ENCODE assay signal across 1 cellular context in the genomic region with DNA sequence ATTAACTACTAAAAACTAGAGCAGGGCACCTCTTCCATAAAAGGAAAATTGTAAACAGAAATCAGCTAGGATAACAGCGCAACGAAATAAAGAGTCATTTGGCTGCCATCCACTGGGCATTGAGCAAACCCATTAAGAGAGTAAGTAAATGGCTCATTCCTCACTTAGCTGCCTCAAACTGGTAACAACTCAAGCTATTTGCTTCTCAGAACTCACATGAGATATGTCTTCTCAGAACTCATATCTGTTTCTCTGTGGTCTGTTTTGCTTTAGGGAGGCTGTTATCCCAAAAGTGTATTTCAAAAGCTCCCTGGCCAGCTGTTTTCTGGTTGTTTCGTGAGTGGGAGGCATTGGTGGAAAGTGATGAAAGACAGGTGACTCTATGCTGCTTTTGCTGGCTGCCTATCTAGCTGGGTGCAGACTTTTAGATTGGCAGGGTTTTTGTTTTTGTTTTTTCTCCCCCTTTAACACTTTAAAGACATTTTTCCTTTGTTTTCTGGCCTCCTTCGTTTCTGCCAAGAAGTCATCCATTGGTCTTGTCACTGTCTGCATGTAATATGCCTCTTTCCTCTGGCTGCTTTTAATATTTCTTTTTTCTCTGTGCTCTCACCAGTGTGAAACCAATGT.
A peak's percentile ranks its signal among the peaks of the same experiment; 100 is the strongest.
TF ChIP-seq lines count a peak whose summit lies in the region.

No MANE protein-coding gene starts in this region.

TF ChIP-seq in K562, 482 proteins besides CTCF, POLR2A, EP300 and RAD21 (continued from another document and continues in another):
- TF ChIP-seq DMBX1 (CRISPR knock-in tag; IDR thresholded peaks at IDR 0.05; ENCODE audit: borderline replicate concordance) (peak; percentile 86), U2AF1 (optimal IDR thresholded peaks at IDR 0.05; ENCODE audit: low read depth, low read length) (no peak), GATA2 (CRISPR knock-in tag; IDR thresholded peaks at IDR 0.05) (peak; percentile 57; the same call in 1 of the 2 replicates), PHF21A (IDR thresholded peaks at IDR 0.05; ENCODE audit: borderline replicate concordance, low read depth) (no peak), RBM25 (IDR thresholded peaks at IDR 0.05; ENCODE audit: low read depth, low read length, severe bottlenecking) (no peak), SRSF7 (optimal IDR thresholded peaks at IDR 0.05; ENCODE audit: low read depth, low read length) (no peak), CHD1 (IDR thresholded peaks at IDR 0.05; ENCODE audit: low read length) (no peak), CBFA2T2 (conservative IDR thresholded peaks at IDR 0.05) (peak; percentile 92), ZNF79 (CRISPR knock-in tag; IDR thresholded peaks at IDR 0.05; ENCODE audit: low read depth) (no peak), KHSRP (IDR thresholded peaks at IDR 0.05) (no peak), GABPA (tag; conservative IDR thresholded peaks at IDR 0.05; ENCODE audit: low read depth) (no peak), PKNOX1 (IDR thresholded peaks at IDR 0.05) (peak; percentile 88), CHAMP1 (IDR thresholded peaks at IDR 0.05) (peak; percentile 99), PCBP1 (IDR thresholded peaks at IDR 0.05; ENCODE audit: low read depth, low read length, poor library complexity, severe bottlenecking) (no peak), KAT7 (CRISPR knock-in tag; IDR thresholded peaks at IDR 0.05; ENCODE audit: borderline replicate concordance) (0 out of 2 replicates have a peak, but pooled peaks have one; percentile 33), IRF9 (tag; IDR thresholded peaks at IDR 0.05) (no peak), FOXA3 (CRISPR knock-in tag; conservative IDR thresholded peaks at IDR 0.05 in 1 of 2, IDR thresholded peaks at IDR 0.05 in 1 of 2) (no peak), ZNF507 (tag; conservative IDR thresholded peaks at IDR 0.05) (no peak), CEBPB (tag; IDR thresholded peaks at IDR 0.05) (peak; percentile 93), ZNF766 (CRISPR knock-in tag; conservative IDR thresholded peaks at IDR 0.05) (peak; percentile 59; the same call in 1 of the 2 replicates), POLR2G (IDR thresholded peaks at IDR 0.05; ENCODE audit: low read depth, low read length) (no peak), AFF1 (IDR thresholded peaks at IDR 0.05; ENCODE audit: low read depth in 1 of 2, partially characterized antibody in 2 of 2) (peak; percentile 67 to 85), ZC3H11A (IDR thresholded peaks at IDR 0.05; ENCODE audit: low read depth, low read length) (no peak), KDM2B (CRISPR knock-in tag; IDR thresholded peaks at IDR 0.05) (no peak), MTF1 (CRISPR knock-in tag; IDR thresholded peaks at IDR 0.05; ENCODE audit: borderline replicate concordance) (no peak), BRD9 (IDR thresholded peaks at IDR 0.05; ENCODE audit: low read depth, partially characterized antibody) (peak; percentile 78), USF2 (CRISPR knock-in tag; IDR thresholded peaks at IDR 0.05) (no peak), BCOR (IDR thresholded peaks at IDR 0.05) (peak; percentile 74), TARDBP (IDR thresholded peaks at IDR 0.05) (no peak), GTF2F1 (IDR thresholded peaks at IDR 0.05; ENCODE audit: low read depth, low read length) (no peak), ETV1 (tag; conservative IDR thresholded peaks at IDR 0.05; ENCODE audit: low read depth) (no peak), SAFB (IDR thresholded peaks at IDR 0.05; ENCODE audit: borderline replicate concordance, low read depth, low read length) (no peak), NFIX (CRISPR knock-in tag; IDR thresholded peaks at IDR 0.05; ENCODE audit: low read depth) (no peak), SRSF1 (IDR thresholded peaks at IDR 0.05; ENCODE audit: low read depth, low read length) (no peak), ZBTB8A (IDR thresholded peaks at IDR 0.05; ENCODE audit: partially characterized antibody) (no peak), TRIM28 (IDR thresholded peaks at IDR 0.05) (0 out of 2 replicates have a peak, but pooled peaks have one; percentile 60), NELFE (IDR thresholded peaks at IDR 0.05; ENCODE audit: insufficient read depth, insufficient read length) (no peak)
- TF ChIP-seq, protein P1, sequence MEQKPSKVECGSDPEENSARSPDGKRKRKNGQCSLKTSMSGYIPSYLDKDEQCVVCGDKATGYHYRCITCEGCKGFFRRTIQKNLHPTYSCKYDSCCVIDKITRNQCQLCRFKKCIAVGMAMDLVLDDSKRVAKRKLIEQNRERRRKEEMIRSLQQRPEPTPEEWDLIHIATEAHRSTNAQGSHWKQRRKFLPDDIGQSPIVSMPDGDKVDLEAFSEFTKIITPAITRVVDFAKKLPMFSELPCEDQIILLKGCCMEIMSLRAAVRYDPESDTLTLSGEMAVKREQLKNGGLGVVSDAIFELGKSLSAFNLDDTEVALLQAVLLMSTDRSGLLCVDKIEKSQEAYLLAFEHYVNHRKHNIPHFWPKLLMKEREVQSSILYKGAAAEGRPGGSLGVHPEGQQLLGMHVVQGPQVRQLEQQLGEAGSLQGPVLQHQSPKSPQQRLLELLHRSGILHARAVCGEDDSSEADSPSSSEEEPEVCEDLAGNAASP (IDR thresholded peaks at IDR 0.05): no peak
- TF ChIP-seq, protein P2, sequence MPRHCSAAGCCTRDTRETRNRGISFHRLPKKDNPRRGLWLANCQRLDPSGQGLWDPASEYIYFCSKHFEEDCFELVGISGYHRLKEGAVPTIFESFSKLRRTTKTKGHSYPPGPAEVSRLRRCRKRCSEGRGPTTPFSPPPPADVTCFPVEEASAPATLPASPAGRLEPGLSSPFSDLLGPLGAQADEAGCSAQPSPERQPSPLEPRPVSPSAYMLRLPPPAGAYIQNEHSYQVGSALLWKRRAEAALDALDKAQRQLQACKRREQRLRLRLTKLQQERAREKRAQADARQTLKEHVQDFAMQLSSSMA (CRISPR knock-in tag; IDR thresholded peaks at IDR 0.05): no peak
- TF ChIP-seq, protein P3, sequence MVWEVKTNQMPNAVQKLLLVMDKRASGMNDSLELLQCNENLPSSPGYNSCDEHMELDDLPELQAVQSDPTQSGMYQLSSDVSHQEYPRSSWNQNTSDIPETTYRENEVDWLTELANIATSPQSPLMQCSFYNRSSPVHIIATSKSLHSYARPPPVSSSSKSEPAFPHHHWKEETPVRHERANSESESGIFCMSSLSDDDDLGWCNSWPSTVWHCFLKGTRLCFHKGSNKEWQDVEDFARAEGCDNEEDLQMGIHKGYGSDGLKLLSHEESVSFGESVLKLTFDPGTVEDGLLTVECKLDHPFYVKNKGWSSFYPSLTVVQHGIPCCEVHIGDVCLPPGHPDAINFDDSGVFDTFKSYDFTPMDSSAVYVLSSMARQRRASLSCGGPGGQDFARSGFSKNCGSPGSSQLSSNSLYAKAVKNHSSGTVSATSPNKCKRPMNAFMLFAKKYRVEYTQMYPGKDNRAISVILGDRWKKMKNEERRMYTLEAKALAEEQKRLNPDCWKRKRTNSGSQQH (CRISPR knock-in tag; IDR thresholded peaks at IDR 0.05): peak; percentile 62; the same call in 1 of the 2 replicates
- TF ChIP-seq, protein P4, sequence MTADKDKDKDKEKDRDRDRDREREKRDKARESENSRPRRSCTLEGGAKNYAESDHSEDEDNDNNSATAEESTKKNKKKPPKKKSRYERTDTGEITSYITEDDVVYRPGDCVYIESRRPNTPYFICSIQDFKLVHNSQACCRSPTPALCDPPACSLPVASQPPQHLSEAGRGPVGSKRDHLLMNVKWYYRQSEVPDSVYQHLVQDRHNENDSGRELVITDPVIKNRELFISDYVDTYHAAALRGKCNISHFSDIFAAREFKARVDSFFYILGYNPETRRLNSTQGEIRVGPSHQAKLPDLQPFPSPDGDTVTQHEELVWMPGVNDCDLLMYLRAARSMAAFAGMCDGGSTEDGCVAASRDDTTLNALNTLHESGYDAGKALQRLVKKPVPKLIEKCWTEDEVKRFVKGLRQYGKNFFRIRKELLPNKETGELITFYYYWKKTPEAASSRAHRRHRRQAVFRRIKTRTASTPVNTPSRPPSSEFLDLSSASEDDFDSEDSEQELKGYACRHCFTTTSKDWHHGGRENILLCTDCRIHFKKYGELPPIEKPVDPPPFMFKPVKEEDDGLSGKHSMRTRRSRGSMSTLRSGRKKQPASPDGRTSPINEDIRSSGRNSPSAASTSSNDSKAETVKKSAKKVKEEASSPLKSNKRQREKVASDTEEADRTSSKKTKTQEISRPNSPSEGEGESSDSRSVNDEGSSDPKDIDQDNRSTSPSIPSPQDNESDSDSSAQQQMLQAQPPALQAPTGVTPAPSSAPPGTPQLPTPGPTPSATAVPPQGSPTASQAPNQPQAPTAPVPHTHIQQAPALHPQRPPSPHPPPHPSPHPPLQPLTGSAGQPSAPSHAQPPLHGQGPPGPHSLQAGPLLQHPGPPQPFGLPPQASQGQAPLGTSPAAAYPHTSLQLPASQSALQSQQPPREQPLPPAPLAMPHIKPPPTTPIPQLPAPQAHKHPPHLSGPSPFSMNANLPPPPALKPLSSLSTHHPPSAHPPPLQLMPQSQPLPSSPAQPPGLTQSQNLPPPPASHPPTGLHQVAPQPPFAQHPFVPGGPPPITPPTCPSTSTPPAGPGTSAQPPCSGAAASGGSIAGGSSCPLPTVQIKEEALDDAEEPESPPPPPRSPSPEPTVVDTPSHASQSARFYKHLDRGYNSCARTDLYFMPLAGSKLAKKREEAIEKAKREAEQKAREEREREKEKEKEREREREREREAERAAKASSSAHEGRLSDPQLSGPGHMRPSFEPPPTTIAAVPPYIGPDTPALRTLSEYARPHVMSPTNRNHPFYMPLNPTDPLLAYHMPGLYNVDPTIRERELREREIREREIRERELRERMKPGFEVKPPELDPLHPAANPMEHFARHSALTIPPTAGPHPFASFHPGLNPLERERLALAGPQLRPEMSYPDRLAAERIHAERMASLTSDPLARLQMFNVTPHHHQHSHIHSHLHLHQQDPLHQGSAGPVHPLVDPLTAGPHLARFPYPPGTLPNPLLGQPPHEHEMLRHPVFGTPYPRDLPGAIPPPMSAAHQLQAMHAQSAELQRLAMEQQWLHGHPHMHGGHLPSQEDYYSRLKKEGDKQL (CRISPR knock-in tag; IDR thresholded peaks at IDR 0.05; ENCODE audit: borderline replicate concordance): no peak
